ENCODE assay signal across 11 cellular contexts in genomic region chr20:31548823-31549512, GRCh38. TPM values are rescaled to one million over a fixed set of nuclear protein-coding genes. Genes with fewer than 3 reads are reported as not detected.
DNase-seq lines count a peak whose midpoint lies in the region; ATAC-seq and TF ChIP-seq lines count a peak whose summit lies in the region.
"Had no signal": no experiment of that assay in that cellular context is flagged by ENCODE, and none has a peak within 500 bp of the region (broad histone marks: within the 10 kb centered on the region; RNA-seq: fewer than 3 reads in every experiment).

No MANE protein-coding gene starts in this region.

- no peaks in the 10 kb centered on the region for H3K9me3 ChIP-seq in CD4-positive, alpha-beta T cell (ENCODE audit: control insufficient read depth, low read length)
- H3K9me3 ChIP-seq in HEK293 (ENCODE audit: control insufficient read depth, insufficient read depth, low read depth, low read length) (no peaks in the 10 kb centered on the region), transverse colon (no peaks in the 10 kb centered on the region)
- H3K9me3 ChIP-seq: ovary had no signal

- no peak for ATAC-seq in CD4-positive, alpha-beta T cell (ENCODE audit: poor library complexity)
- ATAC-seq in activated T-helper 17 cell treated with anti-CD3 and anti-CD28 coated beads, Interleukin-2, amount 50 U/mL, for 72 hours (replicated peaks) = no peak
- no peak for ATAC-seq in GM21528 (IDR thresholded peaks at IDR 0.05; ENCODE audit: low FRiP score, unreplicated experiment)
- ATAC-seq in GM18868 (IDR thresholded peaks at IDR 0.05; ENCODE audit: unreplicated experiment) = no peak

- TF ChIP-seq POLR2A in transverse colon (IDR thresholded peaks at IDR 0.05) = no peak

- in situ Hi-C loops in transverse colon (cut with MboI; ENCODE audit: low pct_ligation_motif_present in 1 of 4, low pct_unique_long_range_greater_than_20kb in 1 of 4, low sequenced_read_pairs in 3 of 4) = no loop called here

- H3K4me1 ChIP-seq in HEK293 (ENCODE audit: control insufficient read depth, insufficient read depth, low read length) (no peaks in the 10 kb centered on the region), transverse colon (peaks cover 0 to 22% (median 0%) of the 10 kb centered on the region in 4 donors)

- no peak for DNase-seq in CD4-positive, alpha-beta T cell
- DNase-seq in nephron progenitor cell (no peak), transverse colon (no peak)
- DNase-seq: activated effector memory CD4-positive, alpha-beta T cell treated with anti-CD3 and anti-CD28 coated beads, Interleukin-2, amount 50 U/mL, for 16 hours; NCI-H524 treated with DMSO at 0.1 percent for 48 hours; T-helper 9 cell had no signal

- no peaks in the 10 kb centered on the region for H3K9me3 Mint-ChIP-seq in CD4-positive, alpha-beta T cell
- no peaks in the 10 kb centered on the region for H3K9me3 Mint-ChIP-seq in activated T-helper 17 cell treated with anti-CD3 and anti-CD28 coated beads, Interleukin-2, amount 50 U/mL, for 72 hours
- no peaks in the 10 kb centered on the region for H3K9me3 Mint-ChIP-seq in nephron progenitor cell

- CTCF ChIA-PET in CD4-positive, alpha-beta T cell (lab: Charles Lee) = interaction anchor here (1.3 to 2.8 kb wide), 3 partner anchors 11 to 64 kb away, joined by 4 to 16 read pairs (median 8); no protein-coding TSS in a partner anchor
- CTCF ChIA-PET in HEK293 (lab: Yijun Ruan, JAX) = interaction anchor here (0.6 to 2.0 kb wide), 5 partner anchors 9 to 174 kb away, joined by 3 to 8 read pairs (median 4); no protein-coding TSS in a partner anchor

- no peak for TF ChIP-seq CTCF in CD4-positive, alpha-beta T cell (IDR thresholded peaks at IDR 0.05)
- TF ChIP-seq CTCF in HEK293 (tag by site-specific recombination; IDR thresholded peaks at IDR 0.05) (no peak), nephron progenitor cell (IDR thresholded peaks at IDR 0.05) (no peak), transverse colon (IDR thresholded peaks at IDR 0.05) (no peak)

- H3K4me3 Mint-ChIP-seq in CD4-positive, alpha-beta T cell = peak overlapping the region; percentile 94
- peak overlapping the region; percentile 87 for H3K4me3 Mint-ChIP-seq in activated T-helper 17 cell treated with anti-CD3 and anti-CD28 coated beads, Interleukin-2, amount 50 U/mL, for 72 hours
- peak overlapping the region; percentile 94 for H3K4me3 Mint-ChIP-seq in nephron progenitor cell

- peak overlapping the region; percentile 99 for H3K27ac Mint-ChIP-seq in CD4-positive, alpha-beta T cell
- H3K27ac Mint-ChIP-seq in activated T-helper 17 cell treated with anti-CD3 and anti-CD28 coated beads, Interleukin-2, amount 50 U/mL, for 72 hours = peak overlapping the region; percentile 91
- H3K27ac Mint-ChIP-seq in nephron progenitor cell = no peak overlapping the region

- intact Hi-C loops in CD4-positive, alpha-beta T cell (cut with DNase I, micrococcal nuclease) = loop anchor here in 1 of 2 experiments (5.0 kb wide), 1 partner anchor 37 kb away; the partner anchor contains the start of gene HM13
- intact Hi-C loops in transverse colon (cut with DNase I; ENCODE audit: low total_unique reads) = no loop called here

- no peaks in the 10 kb centered on the region for H3K27me3 ChIP-seq in CD4-positive, alpha-beta T cell (ENCODE audit: control insufficient read depth, insufficient read depth, low read length)
- H3K27me3 ChIP-seq in transverse colon = no peaks in the 10 kb centered on the region
- H3K27me3 ChIP-seq: ovary had no signal

- peaks cover 23 to 81% of the 10 kb centered on the region in 2 experiments for H3K36me3 ChIP-seq in HEK293 (ENCODE audit: control insufficient read depth in 2 of 2, insufficient read depth in 1 of 2, low read length in 2 of 2)
- peaks cover 0 to 21% (median 11%) of the 10 kb centered on the region in 4 donors for H3K36me3 ChIP-seq in transverse colon
- H3K36me3 ChIP-seq: ovary had no signal

- no peak overlapping the region for H3K27ac ChIP-seq in CD4-positive, alpha-beta T cell (ENCODE audit: low read depth, low read length)
- H3K27ac ChIP-seq in HEK293 (ENCODE audit: extremely low read depth, low read depth, low read length) (no peak overlapping the region), transverse colon (no peak overlapping the region)
- H3K27ac ChIP-seq: ovary had no signal

- no peaks in the 10 kb centered on the region for H3K27me3 Mint-ChIP-seq in CD4-positive, alpha-beta T cell
- H3K27me3 Mint-ChIP-seq in activated T-helper 17 cell treated with anti-CD3 and anti-CD28 coated beads, Interleukin-2, amount 50 U/mL, for 72 hours = no peaks in the 10 kb centered on the region
- no peaks in the 10 kb centered on the region for H3K27me3 Mint-ChIP-seq in nephron progenitor cell (ENCODE audit: low read depth, poor library complexity)

- H3K36me3 Mint-ChIP-seq in CD4-positive, alpha-beta T cell (ENCODE audit: low read depth) = peaks cover 86% of the 10 kb centered on the region
- peaks cover 90% of the 10 kb centered on the region for H3K36me3 Mint-ChIP-seq in activated T-helper 17 cell treated with anti-CD3 and anti-CD28 coated beads, Interleukin-2, amount 50 U/mL, for 72 hours (ENCODE audit: low read depth)
- peaks cover 61% of the 10 kb centered on the region for H3K36me3 Mint-ChIP-seq in nephron progenitor cell (ENCODE audit: low read depth)

- peaks cover 21% of the 10 kb centered on the region for H3K4me1 Mint-ChIP-seq in CD4-positive, alpha-beta T cell (ENCODE audit: low read depth)
- H3K4me1 Mint-ChIP-seq in activated T-helper 17 cell treated with anti-CD3 and anti-CD28 coated beads, Interleukin-2, amount 50 U/mL, for 72 hours = no peaks in the 10 kb centered on the region
- peaks cover 34% of the 10 kb centered on the region for H3K4me1 Mint-ChIP-seq in nephron progenitor cell

- POLR2A ChIA-PET in CD4-positive, alpha-beta T cell (lab: Charles Lee) = no interaction called here
- POLR2A ChIA-PET in HEK293 (lab: Yijun Ruan, JAX) = interaction anchor here (0.7 to 1.1 kb wide), 2 partner anchors 11 to 24 kb away, joined by 3 read pairs; no protein-coding TSS in a partner anchor

- WGBS in transverse colon (ENCODE audit: low coverage in 1 of 2), 2 donors = 90% methylated on average over 11 of the region's 11 CpGs; no CpG with 5 or more reads in 1 of the 2 donors

- no peak for TF ChIP-seq EP300 in transverse colon (IDR thresholded peaks at IDR 0.05; ENCODE audit: low read depth)

- H3K4me3 ChIP-seq in HEK293 (ENCODE audit: low read depth, low read length) = 0 out of 2 replicates have a peak overlapping the region, but pooled peaks have one; percentile 2
- H3K4me3 ChIP-seq in transverse colon = no peak overlapping the region
- H3K4me3 ChIP-seq: ovary had no signal

TF ChIP-seq in HEK293, 187 proteins besides CTCF, POLR2A, EP300 and RAD21:
- no peak for TF ChIP-seq ZSCAN23 (tag by site-specific recombination; IDR thresholded peaks at IDR 0.05)
- TF ChIP-seq ZNF561 (tag by site-specific recombination; IDR thresholded peaks at IDR 0.05; ENCODE audit: borderline replicate concordance) = no peak
- no peak for TF ChIP-seq ZEB2 (tag by site-specific recombination; IDR thresholded peaks at IDR 0.05)
- no peak for TF ChIP-seq ZNF175 (tag by site-specific recombination; IDR thresholded peaks at IDR 0.05)
- TF ChIP-seq HOXD13 (CRISPR knock-in tag; IDR thresholded peaks at IDR 0.05; ENCODE audit: borderline replicate concordance) = no peak
- TF ChIP-seq ZNF10 (tag by site-specific recombination; IDR thresholded peaks at IDR 0.05) = no peak
- no peak for TF ChIP-seq ZSCAN18 (tag by site-specific recombination; IDR thresholded peaks at IDR 0.05)

RNA-seq across cellular contexts. Expression of gene HM13, which starts 34.7 kb away (rescaled TPM):
- total RNA-seq in CD4-positive, alpha-beta T cell = 100 to 1,000 TPM in 1 of 2 experiments, 10 to 100 TPM in 1; 97.8 to 113 TPM
- 100 to 1,000 TPM; 129 to 164 TPM for total RNA-seq in activated T-helper 17 cell treated with anti-CD3 and anti-CD28 coated beads, Interleukin-2, amount 50 U/mL, for 72 hours
- total RNA-seq in transverse colon = 10 to 100 TPM; 38.4 to 86.0 (median 63.4) TPM

RNA-seq across cellular contexts. Expression of gene ID1, which starts 56.1 kb away (rescaled TPM):
- total RNA-seq in CD4-positive, alpha-beta T cell = 10 to 100 TPM; 22.8 to 24.2 TPM
- total RNA-seq in activated T-helper 17 cell treated with anti-CD3 and anti-CD28 coated beads, Interleukin-2, amount 50 U/mL, for 72 hours = 1 to 10 TPM; 2.9 to 5.3 TPM
- 1,000 to 10,000 TPM in 1 of 4 donors, 100 to 1,000 TPM in 3; 516 to 1,015 (median 933) TPM for total RNA-seq in transverse colon

Comparison
In these comparisons a context has a peak if more than half of its experiments do, and no peak if none do; other contexts are left out.
1. RNA of gene ID1, which starts 56.1 kb away (total RNA-seq): 516 to 1,015 TPM in transverse colon; 22.8 to 24.2 TPM in CD4-positive, alpha-beta T cell and 2.9 to 5.3 TPM in activated T-helper 17 cell treated with anti-CD3 and anti-CD28 coated beads, Interleukin-2, amount 50 U/mL, for 72 hours; every median in the first group is over 10 times any median in the second.
2. Peak in every context shown above with its lines, with median percentiles within 50 percentile points of each other: H3K4me3 Mint-ChIP-seq.